23 cellular contexts compared by ENCODE assay signal in the genomic region with DNA sequence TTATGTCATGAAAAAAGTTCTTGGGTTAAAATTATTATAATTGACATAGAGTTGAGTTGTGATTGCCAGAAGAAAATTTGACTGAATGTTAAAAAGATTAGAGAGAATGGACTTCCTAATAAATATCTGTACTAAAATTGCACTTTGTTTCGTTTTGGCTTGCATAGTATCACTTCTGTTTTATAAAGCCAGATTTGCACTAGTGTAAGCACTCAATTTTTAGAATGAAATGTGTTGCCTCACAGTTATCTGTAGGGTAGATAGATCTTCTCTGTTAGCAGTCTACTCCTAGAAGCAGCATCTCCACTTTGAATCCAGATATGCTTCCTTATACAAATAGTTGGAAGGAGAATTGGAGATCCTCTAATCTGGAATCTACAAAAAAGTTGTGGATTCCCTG.
DNase-seq lines count a peak whose midpoint lies in the region; ATAC-seq, FAIRE-seq and TF ChIP-seq lines count a peak whose summit lies in the region.
"Had no signal": no experiment of that assay in that cellular context is flagged by ENCODE, and none has a peak within 500 bp of the region (broad histone marks: within the 10 kb centered on the region; RNA-seq: fewer than 3 reads in every experiment).

No MANE protein-coding gene starts in this region.

- DNase-seq in GM10266 (ENCODE audit: extremely low spot score) (peak; percentile 9), GM19239 (ENCODE audit: insufficient read length, low spot score) (no peak), germinal center (ENCODE audit: low spot score) (peak; percentile 21), activated gamma-delta T cell (lab: John Stamatoyannopoulos, UW) (no peak), NCI-H146 treated with DMSO at 0.1 percent for 48 hours (lab: John Stamatoyannopoulos, UW; ENCODE audit: unreplicated experiment) (no peak), T1000 (lab: John Stamatoyannopoulos, UW) (no peak)
- DNase-seq: activated CD4-positive, alpha-beta T cell treated with anti-CD3 and anti-CD28 coated beads, Interleukin-2, amount 10 ng/mL, durations not matched to agents 7 days and 5 days; activated gamma-delta T cell treated with Interleukin-2 at 50 U/mL for 16 hours; activated T-cell treated with anti-CD3 and anti-CD28 coated beads, Interleukin-2, amount 50 U/mL, for 24 hours; esophagus squamous epithelium; foreskin melanocyte; HCEC 1CT; left cardiac atrium; mesenchymal stem cell; NCI-H1436; NCI-H446 treated with DMSO at 0.1 percent for 48 hours; PC-9; right cardiac atrium; stimulated activated CD4-positive, alpha-beta T cell treated with anti-CD3 and anti-CD28 coated beads, Interleukin-4, amount 100 ng/mL, for 1 hour; upper lobe of left lung had no signal

- FAIRE-seq in GM19239 (lab: Jason Lieb, UNC): peak; percentile 64

- no peak for TF ChIP-seq CTCF in GM10266 (IDR thresholded peaks at IDR 0.05; ENCODE audit: control insufficient read depth, insufficient read depth, low read depth, missing control alignments)

- ATAC-seq in HG03432 (IDR thresholded peaks at IDR 0.05; ENCODE audit: unreplicated experiment): peak; percentile 51
- no peak for ATAC-seq in GM18502 (IDR thresholded peaks at IDR 0.05; ENCODE audit: poor library complexity, unreplicated experiment)
- ATAC-seq: left cardiac atrium, right cardiac atrium, Right ventricle myocardium inferior had no signal

Comparison
In these comparisons a context has a peak if more than half of its experiments do, and no peak if none do; other contexts are left out.
1. DNase-seq: peak in GM10266 (single experiment) and germinal center (single experiment); none in GM19239 (single experiment), activated gamma-delta T cell (single experiment), NCI-H146 treated with DMSO at 0.1 percent for 48 hours (single experiment) and T1000 (single experiment).